In the genomic region with DNA sequence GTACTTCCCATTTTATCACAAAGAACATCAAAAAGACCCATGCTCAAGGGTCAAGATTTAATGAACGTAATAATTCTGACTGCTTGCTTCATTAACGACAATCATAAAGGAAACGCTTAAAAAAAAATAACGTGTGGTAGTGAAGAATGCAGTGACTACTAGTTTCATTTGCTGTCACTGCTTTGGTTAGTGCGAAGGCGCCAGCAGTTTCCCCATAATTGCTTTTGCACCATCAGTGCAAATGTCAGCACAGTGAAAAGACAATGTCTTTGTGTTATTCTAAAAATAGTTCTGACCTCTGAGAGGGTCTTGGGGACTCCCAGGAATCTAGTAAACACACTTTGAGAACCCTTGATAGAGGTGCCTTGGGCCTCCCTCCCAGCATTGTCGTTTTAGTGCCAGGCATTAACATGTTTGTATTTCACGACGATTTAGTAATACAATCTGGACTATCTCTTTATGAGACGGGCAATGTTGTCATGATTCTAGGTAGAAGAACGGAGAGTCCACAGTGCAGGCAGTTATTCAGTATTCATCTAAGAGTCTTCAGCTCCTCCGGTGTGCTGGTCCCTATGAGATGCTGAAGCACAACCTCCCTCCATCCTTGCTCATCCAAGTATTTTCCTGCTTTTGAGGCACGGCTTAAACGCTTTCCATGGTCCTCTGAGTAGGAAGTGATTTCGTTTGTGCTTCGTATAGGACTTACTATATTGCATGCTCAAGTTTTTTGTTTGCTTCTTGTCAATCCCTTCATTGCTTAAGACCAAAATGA, we compare ENCODE assay signal across 1 cellular context.
TF ChIP-seq lines count a peak whose summit lies in the region.

No MANE protein-coding gene starts in this region.

TF ChIP-seq in HEK293T, 16 proteins besides CTCF, POLR2A, EP300 and RAD21 (continued from another document):
- TF ChIP-seq, protein P1, sequence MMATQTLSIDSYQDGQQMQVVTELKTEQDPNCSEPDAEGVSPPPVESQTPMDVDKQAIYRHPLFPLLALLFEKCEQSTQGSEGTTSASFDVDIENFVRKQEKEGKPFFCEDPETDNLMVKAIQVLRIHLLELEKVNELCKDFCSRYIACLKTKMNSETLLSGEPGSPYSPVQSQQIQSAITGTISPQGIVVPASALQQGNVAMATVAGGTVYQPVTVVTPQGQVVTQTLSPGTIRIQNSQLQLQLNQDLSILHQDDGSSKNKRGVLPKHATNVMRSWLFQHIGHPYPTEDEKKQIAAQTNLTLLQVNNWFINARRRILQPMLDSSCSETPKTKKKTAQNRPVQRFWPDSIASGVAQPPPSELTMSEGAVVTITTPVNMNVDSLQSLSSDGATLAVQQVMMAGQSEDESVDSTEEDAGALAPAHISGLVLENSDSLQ (IDR thresholded peaks at IDR 0.05): no peak
- no peak for TF ChIP-seq ZNF384 (IDR thresholded peaks at IDR 0.05)
- no peak for TF ChIP-seq TARDBP (IDR thresholded peaks at IDR 0.05)
- TF ChIP-seq SUZ12 (IDR thresholded peaks at IDR 0.05): no peak
- TF ChIP-seq FOXA1 (IDR thresholded peaks at IDR 0.05): no peak
- no peak for TF ChIP-seq BHLHE40 (IDR thresholded peaks at IDR 0.05; ENCODE audit: borderline replicate concordance)
- TF ChIP-seq LEF1 (IDR thresholded peaks at IDR 0.05; ENCODE audit: borderline replicate concordance): no peak
- no peak for TF ChIP-seq FOXM1 (IDR thresholded peaks at IDR 0.05; ENCODE audit: borderline replicate concordance)
- TF ChIP-seq SP1 (IDR thresholded peaks at IDR 0.05): no peak
- no peak for TF ChIP-seq L3MBTL2 (conservative IDR thresholded peaks at IDR 0.05)
- TF ChIP-seq NFRKB (IDR thresholded peaks at IDR 0.05): no peak
- no peak for TF ChIP-seq FOXK2 (IDR thresholded peaks at IDR 0.05)
